27 cellular contexts compared by ENCODE assay signal in genomic region chr13:21929400-21929799, GRCh38.
"Had no signal": no experiment of that assay in that cellular context is flagged by ENCODE, and none has a peak within 500 bp of the region (broad histone marks: within the 10 kb centered on the region; RNA-seq: fewer than 3 reads in every experiment).

No MANE protein-coding gene starts in this region.

- H3K4me3 ChIP-seq: coronary artery, esophagus squamous epithelium, gastrocnemius medialis, heart left ventricle, lung, prostate gland, spleen, thoracic aorta had no signal

- DNase-seq: activated CD4-positive, alpha-beta T cell treated with anti-CD3 and anti-CD28 coated beads for 1 hour; activated CD4-positive, alpha-beta T cell treated with anti-CD3 and anti-CD28 coated beads, Interleukin-2, amount 50 U/mL, for 1 hour; activated CD8-positive, alpha-beta T cell treated with anti-CD3 and anti-CD28 coated beads, Interleukin-2, amount 10 ng/mL, durations not matched to agents 7 days and 5 days; activated naive CD4-positive, alpha-beta T cell treated with Interleukin-2 at 50 U/mL for 16 hours; activated naive CD8-positive, alpha-beta T cell treated with anti-CD3 and anti-CD28 coated beads for 36 hours; activated T-cell treated with anti-CD3 and anti-CD28 coated beads, Interleukin-2, amount 50 U/mL, for 1 hour; esophagus squamous epithelium; gastrocnemius medialis; heart left ventricle; immature natural killer cell; naive thymus-derived CD8-positive, alpha-beta T cell; spleen; stimulated activated CD4-positive, alpha-beta T cell treated with anti-CD3 and anti-CD28 coated beads, Interleukin-4, amount 100 ng/mL, for 24 hours; stimulated activated naive CD4-positive, alpha-beta T cell treated with Interleukin-2 at 50 U/mL for 16 hours; SW 1271; WERI-Rb-1 had no signal

- H3K9me3 ChIP-seq: esophagus squamous epithelium, gastrocnemius medialis, heart left ventricle, prostate gland, spleen, thoracic aorta had no signal

- H3K4me3 Mint-ChIP-seq: activated CD8-positive, alpha-beta T cell treated with anti-CD3 and anti-CD28 coated beads, Interleukin-2, amount 10 ng/mL, durations not matched to agents 7 days and 5 days; activated naive CD8-positive, alpha-beta T cell treated with anti-CD3 and anti-CD28 coated beads for 36 hours; activated T-helper 17 cell treated with anti-CD3 and anti-CD28 coated beads, Interleukin-2, amount 50 U/mL, for 72 hours; central memory CD8-positive, alpha-beta T cell; immature natural killer cell; mesothelial cell of epicardium; naive thymus-derived CD8-positive, alpha-beta T cell; type B pancreatic cell had no signal

- ATAC-seq: activated CD8-positive, alpha-beta T cell treated with anti-CD3 and anti-CD28 coated beads, Interleukin-2, amount 10 ng/mL, durations not matched to agents 7 days and 5 days; activated T-helper 17 cell treated with anti-CD3 and anti-CD28 coated beads, Interleukin-2, amount 50 U/mL, for 72 hours; gastrocnemius medialis; heart left ventricle; left lobe of liver; naive thymus-derived CD8-positive, alpha-beta T cell had no signal

- H3K4me1 ChIP-seq: gastrocnemius medialis, heart left ventricle, prostate gland, spleen had no signal

- H3K27ac ChIP-seq: coronary artery, esophagus squamous epithelium, gastrocnemius medialis, heart left ventricle, prostate gland, spleen, thoracic aorta, WERI-Rb-1 had no signal

- H3K4me1 Mint-ChIP-seq: activated naive CD8-positive, alpha-beta T cell treated with anti-CD3 and anti-CD28 coated beads for 36 hours; activated T-helper 17 cell treated with anti-CD3 and anti-CD28 coated beads, Interleukin-2, amount 50 U/mL, for 72 hours; central memory CD8-positive, alpha-beta T cell; immature natural killer cell; mesothelial cell of epicardium had no signal

- H3K36me3 Mint-ChIP-seq: activated naive CD8-positive, alpha-beta T cell treated with anti-CD3 and anti-CD28 coated beads for 36 hours; immature natural killer cell; mesothelial cell of epicardium; naive thymus-derived CD8-positive, alpha-beta T cell; type B pancreatic cell had no signal

- H3K27me3 Mint-ChIP-seq: activated naive CD8-positive, alpha-beta T cell treated with anti-CD3 and anti-CD28 coated beads for 36 hours; activated T-helper 17 cell treated with anti-CD3 and anti-CD28 coated beads, Interleukin-2, amount 50 U/mL, for 72 hours; central memory CD8-positive, alpha-beta T cell had no signal

- H3K9me3 Mint-ChIP-seq: activated naive CD8-positive, alpha-beta T cell treated with anti-CD3 and anti-CD28 coated beads for 36 hours; activated T-helper 17 cell treated with anti-CD3 and anti-CD28 coated beads, Interleukin-2, amount 50 U/mL, for 72 hours; central memory CD8-positive, alpha-beta T cell; immature natural killer cell; mesothelial cell of epicardium; naive thymus-derived CD8-positive, alpha-beta T cell had no signal

- FAIRE-seq: astrocyte, TTC549 had no signal

- H3K36me3 ChIP-seq: esophagus squamous epithelium, gastrocnemius medialis, heart left ventricle, prostate gland, spleen, thoracic aorta, WERI-Rb-1 had no signal

- H3K27ac Mint-ChIP-seq: activated CD8-positive, alpha-beta T cell treated with anti-CD3 and anti-CD28 coated beads, Interleukin-2, amount 10 ng/mL, durations not matched to agents 7 days and 5 days; activated naive CD8-positive, alpha-beta T cell treated with anti-CD3 and anti-CD28 coated beads for 36 hours; activated T-helper 17 cell treated with anti-CD3 and anti-CD28 coated beads, Interleukin-2, amount 50 U/mL, for 72 hours; immature natural killer cell; mesothelial cell of epicardium; type B pancreatic cell had no signal

- H3K27me3 ChIP-seq: esophagus squamous epithelium, gastrocnemius medialis, heart left ventricle, spleen had no signal
